ENCODE assay signal across 8 cellular contexts in genomic region chr7:151876112-151876898, GRCh38. TPM values are rescaled to one million over a fixed set of nuclear protein-coding genes. Genes with fewer than 3 reads are reported as not detected.
A peak's percentile ranks its signal among the peaks of the same experiment; 100 is the strongest.
DNase-seq lines count a peak whose midpoint lies in the region; ATAC-seq and TF ChIP-seq lines count a peak whose summit lies in the region.

No MANE protein-coding gene starts in this region.

- DNase-seq in Caki2 (ENCODE audit: low read depth) (peak; percentile 66), Panc1 (ENCODE audit: low read depth, low spot score) (no peak), Right ventricle myocardium inferior (ENCODE audit: missing footprints) (peak; percentile 94), ovary (peak; percentile 78 to 90 (median 85)), thoracic aorta (ENCODE audit: low spot score) (peak; percentile 34)
- DNase-seq in activated naive CD4-positive, alpha-beta T cell (lab: John Stamatoyannopoulos, UW): peak; percentile 30 to 75 (median 46)

- H3K27ac ChIP-seq in Panc1 (ENCODE audit: low read length): no peak overlapping the region
- peak overlapping the region; percentile 97 to 99 for H3K27ac ChIP-seq in ovary
- H3K27ac ChIP-seq in thoracic aorta: peak overlapping the region; percentile 73 to 90

- ATAC-seq in HG02885 (IDR thresholded peaks at IDR 0.05; ENCODE audit: poor library complexity, unreplicated experiment) (peak; percentile 35), Panc1 (peak; percentile 73), Right ventricle myocardium inferior (peak; percentile 53), thoracic aorta (ENCODE audit: insufficient number of reproducible peaks, low FRiP score, low read depth) (no peak), HG03342 (IDR thresholded peaks at IDR 0.05; ENCODE audit: unreplicated experiment) (no peak)

- TF ChIP-seq CTCF in Panc1 (IDR thresholded peaks at IDR 0.05) (no peak), ovary (IDR thresholded peaks at IDR 0.05) (no peak), thoracic aorta (IDR thresholded peaks at IDR 0.05) (no peak)

- POLR2A ChIA-PET in Panc1 (lab: Charles Lee): no interaction called here

- intact Hi-C loops in Panc1 (cut with micrococcal nuclease; ENCODE audit: unreplicated experiment) (loop anchor here (10.0 kb wide), 1 partner anchor 92 kb away; no protein-coding TSS in a partner anchor), Right ventricle myocardium inferior (cut with DNase I) (loop anchor here (5.0 kb wide), 1 partner anchor 56 kb away; no protein-coding TSS in a partner anchor), ovary (cut with DNase I) (loop anchor here in 2 of 4 donors (10.0 kb wide), 2 partner anchors 92 to 148 kb away; partner anchors contain the start of gene GALNT11 (in 1 of the 2))

- peaks cover 3% of the 10 kb centered on the region for H3K4me1 ChIP-seq in Panc1 (ENCODE audit: control insufficient read depth, insufficient read depth, low read length)
- H3K4me1 ChIP-seq in ovary (ENCODE audit: insufficient read depth): peaks cover 6% of the 10 kb centered on the region
- H3K4me1 ChIP-seq in thoracic aorta (ENCODE audit: control insufficient read depth in 1 of 2, low read depth in 2 of 2): peaks cover 4 to 15% of the 10 kb centered on the region in 2 donors

- no peaks in the 10 kb centered on the region for H3K9me3 ChIP-seq in Panc1 (ENCODE audit: control insufficient read depth, insufficient read depth, low read depth, low read length)
- H3K9me3 ChIP-seq in ovary: no peaks in the 10 kb centered on the region
- no peaks in the 10 kb centered on the region for H3K9me3 ChIP-seq in thoracic aorta

- H3K4me3 ChIP-seq in Panc1 (ENCODE audit: low read depth in 2 of 2, low read length in 2 of 2): peak overlapping the region; percentile 65 to 69
- H3K4me3 ChIP-seq in ovary: peak overlapping the region; percentile 84
- H3K4me3 ChIP-seq in thoracic aorta: peak overlapping the region; percentile 80

- H3K36me3 ChIP-seq in Panc1 (ENCODE audit: control insufficient read depth, insufficient read depth, low read length): no peaks in the 10 kb centered on the region
- H3K36me3 ChIP-seq in ovary: no peaks in the 10 kb centered on the region
- no peaks in the 10 kb centered on the region for H3K36me3 ChIP-seq in thoracic aorta

- no peak for TF ChIP-seq EP300 in ovary (IDR thresholded peaks at IDR 0.05)

- BruUV-seq in Panc1 (replicated peaks; lab: Mats Ljungman, UMichigan): no TSS peak

- in situ Hi-C loops in Caki2 (cut with HindIII; ENCODE audit: low pct_unique_long_range_greater_than_20kb, low sequenced_read_pairs): no loop called here
- in situ Hi-C loops in Panc1 (cut with HindIII; ENCODE audit: low pct_unique_long_range_greater_than_20kb, low sequenced_read_pairs): no loop called here

- WGBS in ovary, 3 donors: 0 to 1% (median 0%) methylated on average over 70 to 84 of the region's 84 CpGs

- no peaks in the 10 kb centered on the region; the same call in none of the 2 replicates for H3K27me3 ChIP-seq in Panc1 (ENCODE audit: control insufficient read depth, insufficient read depth, low read length)
- H3K27me3 ChIP-seq in ovary: no peaks in the 10 kb centered on the region
- no peaks in the 10 kb centered on the region for H3K27me3 ChIP-seq in thoracic aorta (replicated peaks; ENCODE audit: insufficient read depth)

- CTCF ChIA-PET in Panc1 (lab: Charles Lee): interaction anchor here (0.6 kb wide), 1 partner anchor 492 kb away, joined by 3 read pairs; no protein-coding TSS in a partner anchor

- no peak for TF ChIP-seq POLR2A in ovary (IDR thresholded peaks at IDR 0.05)

RNA-seq across cellular contexts. Expression of gene PRKAG2, which starts 0.6 kb away (rescaled TPM):
- 24.2 and 41.2 TPM in 2 replicates for total RNA-seq in Caki2 (2014; rRNA removed; shearing (Covaris generic); ENCODE audit: low replicate concordance)
- total RNA-seq in Panc1 (2021; ENCODE audit: unreplicated experiment) (71.6 TPM), Right ventricle myocardium inferior (122 TPM), ovary (10 to 100 TPM in 6 of 7 donors, 1 to 10 TPM in 1; 9.3 to 37.7 (median 22.6) TPM), thoracic aorta (10 to 100 TPM; 38.3 to 78.5 TPM)
- polyA plus RNA-seq in Panc1 (2012; ENCODE audit: insufficient read length): 27.8 TPM
- 10 to 100 TPM; 14.6 to 32.1 TPM for polyA plus RNA-seq in ovary

Comparison
In these comparisons a context has a peak if more than half of its experiments do, and no peak if none do; other contexts are left out.
1. ATAC-seq: peak in HG02885 (single experiment), Panc1 (single experiment) and Right ventricle myocardium inferior (single experiment); none in thoracic aorta (single experiment) and HG03342 (single experiment).
2. Peak in every context shown above with its lines, with median percentiles within 50 percentile points of each other: H3K4me3 ChIP-seq.